Comparison of ENCODE assay signal across 8 cellular contexts in genomic region chr18:9136315-9137141, GRCh38. TPM values are rescaled to one million over a fixed set of nuclear protein-coding genes. Genes with fewer than 3 reads are reported as not detected.
DNase-seq lines count a peak whose midpoint lies in the region; ATAC-seq, FAIRE-seq and TF ChIP-seq lines count a peak whose summit lies in the region.

TSS of gene ANKRD12 (plus strand) at chr18:9136781. CDS start at chr18:9182433, 45,652 bp downstream.

- peak within 1 kb of the TSS; percentile 86 for H3K4me3 ChIP-seq in fibroblast of mammary gland (ENCODE audit: control insufficient read depth, low read depth, low read length)

- FAIRE-seq in H54 (lab: Jason Lieb, UNC): peak; percentile 95

- DNase-seq in EH (ENCODE audit: low read depth) (peak; percentile 97), H54 (ENCODE audit: insufficient read length, low spot score) (peak; percentile 93), LoVo (ENCODE audit: low spot score) (peak; percentile 95), RWPE1 (ENCODE audit: low spot score) (peak; percentile 97), fibroblast of mammary gland (ENCODE audit: low read depth) (peak; percentile 94)
- DNase-seq in naive thymus-derived CD8-positive, alpha-beta T cell: peak; percentile 94 to 99 (median 97)
- DNase-seq in stimulated activated naive B cell treated with anti-CD40 and anti-IgM and Interleukin-4, amounts not matched to agents 10 μg/mL and 1 μg/mL and 100 μg/mL, for 72 hours: peak; percentile 99

- no peak for TF ChIP-seq CTCF in RWPE1 (conservative IDR thresholded peaks at IDR 0.05; ENCODE audit: low read depth)
- no peak for TF ChIP-seq CTCF in fibroblast of mammary gland (conservative IDR thresholded peaks at IDR 0.05; ENCODE audit: control insufficient read depth, insufficient read depth, low read depth, low read length)

- H3K4me3 Mint-ChIP-seq in activated T-helper 17 cell treated with anti-CD3 and anti-CD28 coated beads, Interleukin-2, amount 50 U/mL, for 72 hours: peak within 1 kb of the TSS; percentile 95
- peak within 1 kb of the TSS; percentile 88 to 99 (median 97) for H3K4me3 Mint-ChIP-seq in naive thymus-derived CD8-positive, alpha-beta T cell
- H3K4me3 Mint-ChIP-seq in stimulated activated naive B cell treated with anti-CD40 and anti-IgM and Interleukin-4, amounts not matched to agents 10 μg/mL and 1 μg/mL and 100 μg/mL, for 72 hours: peak within 1 kb of the TSS; percentile 92 to 95

- H3K9me3 Mint-ChIP-seq in activated T-helper 17 cell treated with anti-CD3 and anti-CD28 coated beads, Interleukin-2, amount 50 U/mL, for 72 hours: no peaks in the 10 kb centered on the region
- no peaks in the 10 kb centered on the region for H3K9me3 Mint-ChIP-seq in naive thymus-derived CD8-positive, alpha-beta T cell
- no peaks in the 10 kb centered on the region for H3K9me3 Mint-ChIP-seq in stimulated activated naive B cell treated with anti-CD40 and anti-IgM and Interleukin-4, amounts not matched to agents 10 μg/mL and 1 μg/mL and 100 μg/mL, for 72 hours

- CTCF ChIA-PET in RWPE1 (lab: Yijun Ruan, JAX): interaction anchor here (1.3 kb wide), 1 partner anchor 63 kb away, joined by 3 read pairs; no protein-coding TSS in a partner anchor

- peak; percentile 57; the same call in 1 of the 2 replicates for TF ChIP-seq POLR2A in H54 (IDR thresholded peaks at IDR 0.05; ENCODE audit: low read depth, low read length)

- POLR2A ChIA-PET in RWPE1 (lab: Yijun Ruan, JAX; ENCODE audit: low non-redundant PET): interaction anchor here (0.6 to 1.1 kb wide), 3 partner anchors 20 to 619 kb away, joined by 3 to 6 read pairs (median 3); partner anchors contain the start of gene NDUFV2
- POLR2A ChIA-PET in naive thymus-derived CD8-positive, alpha-beta T cell (lab: Charles Lee): interaction anchor here (1.0 to 7.7 kb wide), 12 partner anchors 11 to 777 kb away, joined by 3 to 254 read pairs (median 11); partner anchors contain the start of genes NDUFV2, RAB12, TWSG1 and VAPA

- peak within 1 kb of the TSS; percentile 100 for H3K27ac ChIP-seq in RWPE1

- H3K36me3 Mint-ChIP-seq in activated T-helper 17 cell treated with anti-CD3 and anti-CD28 coated beads, Interleukin-2, amount 50 U/mL, for 72 hours (ENCODE audit: low read depth): peaks cover 96% of the 10 kb centered on the region
- H3K36me3 Mint-ChIP-seq in naive thymus-derived CD8-positive, alpha-beta T cell: peaks cover 2 to 35% (median 7%) of the 10 kb centered on the region in 3 donors
- peaks cover 20 to 27% of the 10 kb centered on the region in 2 donors for H3K36me3 Mint-ChIP-seq in stimulated activated naive B cell treated with anti-CD40 and anti-IgM and Interleukin-4, amounts not matched to agents 10 μg/mL and 1 μg/mL and 100 μg/mL, for 72 hours

- peaks cover 40% of the 10 kb centered on the region for H3K4me1 Mint-ChIP-seq in activated T-helper 17 cell treated with anti-CD3 and anti-CD28 coated beads, Interleukin-2, amount 50 U/mL, for 72 hours
- H3K4me1 Mint-ChIP-seq in naive thymus-derived CD8-positive, alpha-beta T cell: peaks cover 33 to 80% (median 65%) of the 10 kb centered on the region in 4 donors
- H3K4me1 Mint-ChIP-seq in stimulated activated naive B cell treated with anti-CD40 and anti-IgM and Interleukin-4, amounts not matched to agents 10 μg/mL and 1 μg/mL and 100 μg/mL, for 72 hours: peaks cover 23 to 59% of the 10 kb centered on the region in 2 donors

- peak within 1 kb of the TSS; percentile 98 for H3K27ac Mint-ChIP-seq in activated T-helper 17 cell treated with anti-CD3 and anti-CD28 coated beads, Interleukin-2, amount 50 U/mL, for 72 hours
- peak within 1 kb of the TSS; percentile 98 to 100 (median 99) for H3K27ac Mint-ChIP-seq in naive thymus-derived CD8-positive, alpha-beta T cell
- H3K27ac Mint-ChIP-seq in stimulated activated naive B cell treated with anti-CD40 and anti-IgM and Interleukin-4, amounts not matched to agents 10 μg/mL and 1 μg/mL and 100 μg/mL, for 72 hours: peak within 1 kb of the TSS; percentile 100

- ATAC-seq in activated T-helper 17 cell treated with anti-CD3 and anti-CD28 coated beads, Interleukin-2, amount 50 U/mL, for 72 hours (replicated peaks): peak; percentile 76
- peak; percentile 68 to 69 for ATAC-seq in naive thymus-derived CD8-positive, alpha-beta T cell
- peak; percentile 79 for ATAC-seq in stimulated activated naive B cell treated with anti-CD40 and anti-IgM and Interleukin-4, amounts not matched to agents 10 μg/mL and 1 μg/mL and 100 μg/mL, for 72 hours (replicated peaks)

- H3K27me3 Mint-ChIP-seq in activated T-helper 17 cell treated with anti-CD3 and anti-CD28 coated beads, Interleukin-2, amount 50 U/mL, for 72 hours: no peaks in the 10 kb centered on the region
- H3K27me3 Mint-ChIP-seq in naive thymus-derived CD8-positive, alpha-beta T cell: no peaks in the 10 kb centered on the region
- no peaks in the 10 kb centered on the region for H3K27me3 Mint-ChIP-seq in stimulated activated naive B cell treated with anti-CD40 and anti-IgM and Interleukin-4, amounts not matched to agents 10 μg/mL and 1 μg/mL and 100 μg/mL, for 72 hours

RNA-seq across cellular contexts. Expression of gene ANKRD12, which starts in this region (rescaled TPM):
- total RNA-seq in activated T-helper 17 cell treated with anti-CD3 and anti-CD28 coated beads, Interleukin-2, amount 50 U/mL, for 72 hours: 100 to 1,000 TPM; 104 to 170 TPM
- 100 to 1,000 TPM; 198 to 212 TPM for total RNA-seq in naive thymus-derived CD8-positive, alpha-beta T cell
- polyA plus RNA-seq in naive thymus-derived CD8-positive, alpha-beta T cell: 10 to 100 TPM; 15.7 to 70.4 (median 26.3) TPM

Comparison
In these comparisons a context has a peak if more than half of its experiments do, and no peak if none do; other contexts are left out.
1. Peak in every context shown above with its lines: DNase-seq, ATAC-seq, H3K4me3 ChIP-seq and H3K27ac ChIP-seq.